11 cellular contexts compared by ENCODE assay signal in the genomic region with DNA sequence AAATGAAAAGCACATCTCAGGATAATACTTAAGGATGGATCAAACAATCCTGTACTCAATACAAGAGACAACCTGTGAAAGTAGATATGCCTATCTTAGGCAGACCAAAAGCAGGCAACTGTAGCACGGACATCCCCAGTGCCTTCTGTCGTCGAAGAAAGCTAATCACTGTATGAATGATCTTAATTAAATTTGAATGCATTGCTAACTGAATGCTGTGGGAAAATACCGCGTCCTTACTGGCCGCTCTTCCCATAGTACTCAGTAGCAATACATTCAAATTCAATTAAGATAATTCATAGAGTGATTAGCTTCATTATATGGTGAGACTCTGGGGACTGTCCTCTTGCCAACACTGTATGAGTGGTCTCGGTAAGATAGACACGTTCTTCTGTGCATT.
DNase-seq lines count a peak whose midpoint lies in the region; ATAC-seq lines count a peak whose summit lies in the region.
"Had no signal": no experiment of that assay in that cellular context is flagged by ENCODE, and none has a peak within 500 bp of the region (broad histone marks: within the 10 kb centered on the region; RNA-seq: fewer than 3 reads in every experiment).

No MANE protein-coding gene starts in this region.

- H3K4me3 ChIP-seq in BLaER1, result peak overlapping the region; percentile 77
- H3K4me3 ChIP-seq in mononuclear cell (ENCODE audit: low read length), result peak overlapping the region; percentile 41

- peaks cover 60% of the 10 kb centered on the region for H3K4me1 Mint-ChIP-seq in activated CD8-positive, alpha-beta T cell treated with anti-CD3 and anti-CD28 coated beads, Interleukin-2, amount 10 ng/mL, durations not matched to agents 7 days and 5 days (ENCODE audit: low read depth)

- H3K9me3 ChIP-seq in BLaER1 (no peaks in the 10 kb centered on the region), mononuclear cell (ENCODE audit: low read depth, low read length) (no peaks in the 10 kb centered on the region)

- peaks cover 74% of the 10 kb centered on the region for H3K36me3 Mint-ChIP-seq in activated CD8-positive, alpha-beta T cell treated with anti-CD3 and anti-CD28 coated beads, Interleukin-2, amount 10 ng/mL, durations not matched to agents 7 days and 5 days (ENCODE audit: low read depth)
- H3K36me3 Mint-ChIP-seq: WTC11 had no signal

- ATAC-seq in GM19372 (IDR thresholded peaks at IDR 0.05; ENCODE audit: low read depth, unreplicated experiment), result peak; percentile 14
- ATAC-seq in activated CD8-positive, alpha-beta T cell treated with anti-CD3 and anti-CD28 coated beads, Interleukin-2, amount 10 ng/mL, durations not matched to agents 7 days and 5 days, result peak; percentile 8
- ATAC-seq: WTC11 had no signal

- H3K4me1 ChIP-seq in BLaER1 (peaks cover 64% of the 10 kb centered on the region), mononuclear cell (ENCODE audit: insufficient read depth, low read length) (peaks cover 72% of the 10 kb centered on the region)

- peaks cover 4% of the 10 kb centered on the region; the same call in 1 of the 2 replicates for H3K36me3 ChIP-seq in BLaER1

- H4K20me1 ChIP-seq in BLaER1, result peaks cover 4% of the 10 kb centered on the region

- POLR2A ChIA-PET in activated CD8-positive, alpha-beta T cell treated with anti-CD3 and anti-CD28 coated beads, Interleukin-2, amount 10 ng/mL, durations not matched to agents 7 days and 5 days (lab: Charles Lee), result interaction anchor here (0.9 to 12.9 kb wide), 13 partner anchors 9 to 108 kb away, joined by 3 to 221 read pairs (median 8); a partner anchor contains a TSS

- CTCF ChIA-PET in activated CD8-positive, alpha-beta T cell treated with anti-CD3 and anti-CD28 coated beads, Interleukin-2, amount 10 ng/mL, durations not matched to agents 7 days and 5 days (lab: Charles Lee), result interaction anchor here (0.9 to 14.2 kb wide), 5 partner anchors 8 to 62 kb away, joined by 3 to 137 read pairs (median 3); no protein-coding TSS in a partner anchor

- peak overlapping the region; percentile 94 for H3K27ac Mint-ChIP-seq in activated CD8-positive, alpha-beta T cell treated with anti-CD3 and anti-CD28 coated beads, Interleukin-2, amount 10 ng/mL, durations not matched to agents 7 days and 5 days
- H3K27ac Mint-ChIP-seq: WTC11 had no signal

- peak overlapping the region; percentile 95 for H3K4me3 Mint-ChIP-seq in activated CD8-positive, alpha-beta T cell treated with anti-CD3 and anti-CD28 coated beads, Interleukin-2, amount 10 ng/mL, durations not matched to agents 7 days and 5 days
- H3K4me3 Mint-ChIP-seq: WTC11 had no signal

- H3K27me3 Mint-ChIP-seq in activated CD8-positive, alpha-beta T cell treated with anti-CD3 and anti-CD28 coated beads, Interleukin-2, amount 10 ng/mL, durations not matched to agents 7 days and 5 days (ENCODE audit: low read depth), result no peaks in the 10 kb centered on the region

- H3K27ac ChIP-seq in BLaER1, result peak overlapping the region; percentile 86

- peak overlapping the region; percentile 88 for H3K9ac ChIP-seq in BLaER1

- peak overlapping the region; percentile 91 for H3K4me2 ChIP-seq in BLaER1

- H3K27me3 ChIP-seq in BLaER1 (no peaks in the 10 kb centered on the region), mononuclear cell (ENCODE audit: insufficient read depth, low read length) (no peaks in the 10 kb centered on the region)

- H3K9me3 Mint-ChIP-seq in activated CD8-positive, alpha-beta T cell treated with anti-CD3 and anti-CD28 coated beads, Interleukin-2, amount 10 ng/mL, durations not matched to agents 7 days and 5 days (ENCODE audit: insufficient read depth), result no peaks in the 10 kb centered on the region
- H3K9me3 Mint-ChIP-seq: WTC11 had no signal

- no peak for DNase-seq in activated CD8-positive, alpha-beta T cell treated with anti-CD3 and anti-CD28 coated beads, Interleukin-2, amount 10 ng/mL, durations not matched to agents 7 days and 5 days
- DNase-seq in NCI-H2107 (lab: John Stamatoyannopoulos, UW) (no peak), cortex of kidney (lab: John Stamatoyannopoulos, UW) (no peak), GDM1 (lab: John Stamatoyannopoulos, UW) (no peak), SHP77 treated with DMSO at 0.1 percent for 48 hours (lab: John Stamatoyannopoulos, UW) (no peak)
- DNase-seq: HCEC 1CT, NCI-H510A had no signal
